18 cellular contexts compared by ENCODE assay signal in genomic region chr7:92747041-92747835, GRCh38.
DNase-seq lines count a peak whose midpoint lies in the region; ATAC-seq, FAIRE-seq and TF ChIP-seq lines count a peak whose summit lies in the region.
"Had no signal": no experiment of that assay in that cellular context is flagged by ENCODE, and none has a peak within 500 bp of the region (broad histone marks: within the 10 kb centered on the region; RNA-seq: fewer than 3 reads in every experiment).

No MANE protein-coding gene starts in this region.

- H2BK15ac ChIP-seq in H1 (ENCODE audit: low read length), result no peak overlapping the region

- no peak overlapping the region for H3K56ac ChIP-seq in H1 (replicated peaks; ENCODE audit: insufficient read length, low read depth, low read length)

- H3K4me1 Mint-ChIP-seq in natural killer cell, result peaks cover 37 to 38% of the 10 kb centered on the region in 2 donors
- H3K4me1 Mint-ChIP-seq in natural killer cell treated with Interleukin-12 subunit alpha and Interleukin-12 subunit beta and Interleukin-15 and Interleukin-18, amount 100 ng/mL, for 72 hours (ENCODE audit: low read depth in 2 of 2), result peaks cover 30 to 53% of the 10 kb centered on the region in 2 donors
- H3K4me1 Mint-ChIP-seq in stimulated activated effector memory CD8-positive, alpha-beta T cell treated with anti-CD3 and anti-CD28 coated beads, Interleukin-12 subunit alpha, Interleukin-12 subunit beta, amount 100 ng/mL, for 72 hours, result peaks cover 60% of the 10 kb centered on the region
- H3K4me1 Mint-ChIP-seq in CD4-positive, alpha-beta memory T cell, result peaks cover 16 to 31% (median 20%) of the 10 kb centered on the region in 4 donors

- TF ChIP-seq POLR2A in H1 (IDR thresholded peaks at IDR 0.05; ENCODE audit: control extremely low read depth in 1 of 2, low read depth in 2 of 2, low read length in 2 of 2), result no peak

- no TSS peak for BruUV-seq in PC-9 (replicated peaks; lab: Mats Ljungman, UMichigan)

- no peak overlapping the region for H4K91ac ChIP-seq in H1 (replicated peaks; ENCODE audit: insufficient read length, low read length)

- no peaks in the 10 kb centered on the region for H3K36me3 Mint-ChIP-seq in natural killer cell
- H3K36me3 Mint-ChIP-seq in natural killer cell treated with Interleukin-12 subunit alpha and Interleukin-12 subunit beta and Interleukin-15 and Interleukin-18, amount 100 ng/mL, for 72 hours, result peaks cover 35% of the 10 kb centered on the region
- peaks cover 72% of the 10 kb centered on the region for H3K36me3 Mint-ChIP-seq in stimulated activated effector memory CD8-positive, alpha-beta T cell treated with anti-CD3 and anti-CD28 coated beads, Interleukin-12 subunit alpha, Interleukin-12 subunit beta, amount 100 ng/mL, for 72 hours
- peaks cover 9 to 18% of the 10 kb centered on the region in 2 donors for H3K36me3 Mint-ChIP-seq in CD4-positive, alpha-beta memory T cell

- H2BK5ac ChIP-seq in H1 (ENCODE audit: low read depth, low read length), result no peak overlapping the region

- H3K4me2 ChIP-seq in PC-9 (0 out of 2 replicates have a peak overlapping the region, but pooled peaks have one; percentile 19), H1 (ENCODE audit: insufficient read depth in 1 of 2, low read depth in 2 of 2, low read length in 2 of 2) (no peak overlapping the region)

- H4K20me1 ChIP-seq in PC-9 (ENCODE audit: insufficient read depth) (no peaks in the 10 kb centered on the region), H1 (replicated peaks in 1 of 2; ENCODE audit: control insufficient read depth in 1 of 2, insufficient read depth in 2 of 2, low read length in 2 of 2) (no peaks in the 10 kb centered on the region)

- no peak for TF ChIP-seq EP300 in H1 (IDR thresholded peaks at IDR 0.05; ENCODE audit: borderline replicate concordance in 1 of 2, low read depth in 2 of 2, low read length in 2 of 2)

- H3K4me1 ChIP-seq in PC-9 (replicated peaks; ENCODE audit: insufficient read depth) (peaks cover 14% of the 10 kb centered on the region), H1 (replicated peaks in 1 of 4; ENCODE audit: control insufficient read depth in 3 of 4, insufficient read depth in 4 of 4, low read length in 3 of 4) (peaks cover 0 to 7% (median 3%) of the 10 kb centered on the region in 4 experiments; a peak in 5 of 7 replicates)
- H3K4me1 ChIP-seq in CD4-positive, alpha-beta memory T cell (ENCODE audit: insufficient read depth, low read length), result no peaks in the 10 kb centered on the region
- H3K4me1 ChIP-seq: prostate gland had no signal

- no peak overlapping the region for H2AFZ ChIP-seq in PC-9
- no peak overlapping the region for H2AFZ ChIP-seq in H1 (ENCODE audit: low read length)

- H3K9me2 ChIP-seq in PC-9 (ENCODE audit: insufficient read depth), result no peaks in the 10 kb centered on the region

- H3K9me3 ChIP-seq in PC-9 (ENCODE audit: insufficient read depth, low read depth) (peaks cover 13% of the 10 kb centered on the region; the same call in 1 of the 2 replicates), H1 (ENCODE audit: insufficient read depth in 2 of 2, low read depth in 1 of 2, low read length in 1 of 2) (no peaks in the 10 kb centered on the region)
- H3K9me3 ChIP-seq in CD4-positive, alpha-beta memory T cell (ENCODE audit: control insufficient read depth in 1 of 2, low read length in 2 of 2), result no peaks in the 10 kb centered on the region
- H3K9me3 ChIP-seq: prostate gland, SJCRH30 had no signal

- H3K79me2 ChIP-seq in PC-9 (ENCODE audit: low read depth) (peaks cover 28% of the 10 kb centered on the region), H1 (ENCODE audit: control insufficient read depth in 1 of 2, insufficient read depth in 2 of 2, low read length in 2 of 2) (no peaks in the 10 kb centered on the region)

- POLR2A ChIA-PET in PC-9 (lab: Charles Lee; ENCODE audit: unreplicated experiment), result interaction anchor here (0.6 kb wide), 1 partner anchor 22 kb away, joined by 4 read pairs; no protein-coding TSS in a partner anchor
- POLR2A ChIA-PET in H1 (lab: Charles Lee; ENCODE audit: partially characterized antibody), result no interaction called here
- POLR2A ChIA-PET in CD4-positive, alpha-beta memory T cell (lab: Charles Lee; ENCODE audit: partially characterized antibody), result no interaction called here

- no peaks in the 10 kb centered on the region for H3K23me2 ChIP-seq in H1 (ENCODE audit: low read depth, low read length)

- no peaks in the 10 kb centered on the region for H3K79me1 ChIP-seq in H1 (ENCODE audit: low read depth, low read length)

- H3K18ac ChIP-seq in H1 (ENCODE audit: extremely low read depth, low read length), result no peak overlapping the region

- no peak for ATAC-seq in natural killer cell
- ATAC-seq in natural killer cell treated with Interleukin-12 subunit alpha and Interleukin-12 subunit beta and Interleukin-15 and Interleukin-18, amount 100 ng/mL, for 72 hours, result no peak
- ATAC-seq in stimulated activated effector memory CD8-positive, alpha-beta T cell treated with anti-CD3 and anti-CD28 coated beads, Interleukin-12 subunit alpha, Interleukin-12 subunit beta, amount 100 ng/mL, for 72 hours, result no peak
- ATAC-seq in HG02840 (IDR thresholded peaks at IDR 0.05; ENCODE audit: low FRiP score, unreplicated experiment), result no peak
- ATAC-seq in HG03342 (IDR thresholded peaks at IDR 0.05; ENCODE audit: unreplicated experiment), result no peak

- H3K27ac Mint-ChIP-seq in natural killer cell, result peak overlapping the region; percentile 12 to 13
- H3K27ac Mint-ChIP-seq in natural killer cell treated with Interleukin-12 subunit alpha and Interleukin-12 subunit beta and Interleukin-15 and Interleukin-18, amount 100 ng/mL, for 72 hours, result peak overlapping the region in 1 of 2 donors; percentile 19
- peak overlapping the region; percentile 68 for H3K27ac Mint-ChIP-seq in stimulated activated effector memory CD8-positive, alpha-beta T cell treated with anti-CD3 and anti-CD28 coated beads, Interleukin-12 subunit alpha, Interleukin-12 subunit beta, amount 100 ng/mL, for 72 hours
- H3K27ac Mint-ChIP-seq in CD4-positive, alpha-beta memory T cell, result peak overlapping the region in 1 of 7 donors; percentile 68

- no peak for FAIRE-seq in H1 (lab: Jason Lieb, UNC)

- H2AK5ac ChIP-seq in H1 (ENCODE audit: low read depth, low read length), result no peak overlapping the region

- H2BK12ac ChIP-seq in H1 (ENCODE audit: low read depth, low read length), result peak overlapping the region; percentile 40; the same call in 1 of the 2 replicates

- no peak overlapping the region for H4K8ac ChIP-seq in H1 (ENCODE audit: extremely low read depth, insufficient read depth, low read length)

- H3K4me3 ChIP-seq in PC-9 (no peak overlapping the region), H1 (ENCODE audit: extremely low read depth in 1 of 4, insufficient read depth in 2 of 4, low read depth in 3 of 4, low read length in 4 of 4) (no peak overlapping the region)
- no peak overlapping the region for H3K4me3 ChIP-seq in CD4-positive, alpha-beta memory T cell (ENCODE audit: low read length in 2 of 2)
- H3K4me3 ChIP-seq: prostate gland, SJCRH30 had no signal

- H2BK120ac ChIP-seq in H1 (replicated peaks; ENCODE audit: low read depth, low read length), result no peak overlapping the region

- H3F3A ChIP-seq in PC-9 (ENCODE audit: insufficient read depth, low read depth), result peaks cover 5% of the 10 kb centered on the region

- TF ChIP-seq CTCF in natural killer cell (IDR thresholded peaks at IDR 0.05), result no peak
- TF ChIP-seq CTCF in PC-9 (conservative IDR thresholded peaks at IDR 0.05), result no peak
- TF ChIP-seq CTCF in H1 (IDR thresholded peaks at IDR 0.05; ENCODE audit: control extremely low read depth in 1 of 3, insufficient read depth in 1 of 3, low read depth in 1 of 3, low read length in 3 of 3), result no peak

- H3K27me3 ChIP-seq in PC-9 (ENCODE audit: insufficient read depth, low read depth) (no peaks in the 10 kb centered on the region), H1 (replicated peaks in 1 of 4; ENCODE audit: control insufficient read depth in 3 of 4, extremely low read depth in 1 of 4, insufficient read depth in 3 of 4, low read length in 3 of 4) (no peaks in the 10 kb centered on the region)
- H3K27me3 ChIP-seq in CD4-positive, alpha-beta memory T cell (ENCODE audit: insufficient read depth, low read length), result no peaks in the 10 kb centered on the region
- H3K27me3 ChIP-seq: SJCRH30 had no signal

- H3K9me3 Mint-ChIP-seq in natural killer cell, result no peaks in the 10 kb centered on the region
- peaks cover 8% of the 10 kb centered on the region for H3K9me3 Mint-ChIP-seq in natural killer cell treated with Interleukin-12 subunit alpha and Interleukin-12 subunit beta and Interleukin-15 and Interleukin-18, amount 100 ng/mL, for 72 hours
- peaks cover 7% of the 10 kb centered on the region for H3K9me3 Mint-ChIP-seq in stimulated activated effector memory CD8-positive, alpha-beta T cell treated with anti-CD3 and anti-CD28 coated beads, Interleukin-12 subunit alpha, Interleukin-12 subunit beta, amount 100 ng/mL, for 72 hours
- H3K9me3 Mint-ChIP-seq in CD4-positive, alpha-beta memory T cell, result peaks cover 0 to 2% (median 0%) of the 10 kb centered on the region in 8 donors
- H3K9me3 Mint-ChIP-seq: immature natural killer cell had no signal

- no peaks in the 10 kb centered on the region for H3K27me3 Mint-ChIP-seq in natural killer cell (ENCODE audit: low read depth in 2 of 2)
- no peaks in the 10 kb centered on the region for H3K27me3 Mint-ChIP-seq in natural killer cell treated with Interleukin-12 subunit alpha and Interleukin-12 subunit beta and Interleukin-15 and Interleukin-18, amount 100 ng/mL, for 72 hours
- H3K27me3 Mint-ChIP-seq in CD4-positive, alpha-beta memory T cell, result no peaks in the 10 kb centered on the region

- WGBS in H1 (ENCODE audit: extremely low coverage in 1 of 2, insufficient coverage in 1 of 2, insufficient read length in 1 of 2, insufficient replicate concordance in 2 of 2, low coverage in 1 of 2, low lambda C conversion rate in 2 of 2, missing lambda C conversion rate in 1 of 2), 2 experiments, result 86% methylated on average over 3 of the region's 3 CpGs; no CpG with 5 or more reads in 1 of the 2 experiments

- intact Hi-C loops in natural killer cell (cut with micrococcal nuclease), result no loop called here
- intact Hi-C loops in PC-9 (cut with micrococcal nuclease; ENCODE audit: unreplicated experiment), result no loop called here
- intact Hi-C loops in CD4-positive, alpha-beta memory T cell (cut with micrococcal nuclease), result no loop called here

- 0 out of 2 replicates have a peak overlapping the region, but pooled peaks have one; percentile 8 for H3K27ac ChIP-seq in PC-9
- H3K27ac ChIP-seq in H1 (ENCODE audit: low read depth, low read length), result no peak overlapping the region
- H3K27ac ChIP-seq in CD4-positive, alpha-beta memory T cell (ENCODE audit: low read depth, low read length), result no peak overlapping the region
- H3K27ac ChIP-seq: prostate gland, SJCRH30 had no signal

- no peak overlapping the region for H3K23ac ChIP-seq in H1 (ENCODE audit: insufficient read length)

- H3K14ac ChIP-seq in H1 (ENCODE audit: insufficient read length), result no peak overlapping the region

- H3K36me3 ChIP-seq in PC-9 (ENCODE audit: low read depth) (no peaks in the 10 kb centered on the region), H1 (ENCODE audit: control insufficient read depth in 2 of 4, insufficient read depth in 4 of 4, low read length in 3 of 4) (no peaks in the 10 kb centered on the region)
- H3K36me3 ChIP-seq in CD4-positive, alpha-beta memory T cell (ENCODE audit: insufficient read depth, low read length), result no peaks in the 10 kb centered on the region
- H3K36me3 ChIP-seq: prostate gland had no signal

- no peak overlapping the region for H3K9ac ChIP-seq in H1 (replicated peaks in 1 of 4; ENCODE audit: extremely low read depth in 1 of 4, low read depth in 3 of 4, low read length in 3 of 4)

- H4K5ac ChIP-seq in H1 (ENCODE audit: insufficient read length, low read depth, low read length), result no peak overlapping the region

- no peak for DNase-seq in natural killer cell
- DNase-seq in natural killer cell treated with Interleukin-12 subunit alpha and Interleukin-12 subunit beta and Interleukin-15 and Interleukin-18, amount 100 ng/mL, for 72 hours (ENCODE audit: low spot score), result no peak
- DNase-seq in PC-9, result no peak
- DNase-seq in H1 (ENCODE audit: low read depth in 1 of 2, low spot score in 2 of 2), result no peak
- no peak for DNase-seq in stimulated activated effector memory CD8-positive, alpha-beta T cell treated with anti-CD3 and anti-CD28 coated beads, Interleukin-12 subunit alpha, Interleukin-12 subunit beta, amount 100 ng/mL, for 72 hours (ENCODE audit: low spot score in 2 of 2)
- DNase-seq in CD4-positive, alpha-beta memory T cell, result no peak
- DNase-seq: activated CD8-positive, alpha-beta memory T cell treated with anti-CD3 and anti-CD28 coated beads, Interleukin-2, amount 50 U/mL, for 4 hours; AML-193; amygdala; DMS79; foreskin melanocyte; immature natural killer cell; NCI-H774; SJCRH30; stimulated activated CD4-positive, alpha-beta T cell treated with anti-CD3 and anti-CD28 coated beads, Interleukin-1b, Interleukin-23, amount 100 ng/mL, for 48 hours had no signal

- no peak overlapping the region for H3K4me3 Mint-ChIP-seq in natural killer cell
- no peak overlapping the region for H3K4me3 Mint-ChIP-seq in natural killer cell treated with Interleukin-12 subunit alpha and Interleukin-12 subunit beta and Interleukin-15 and Interleukin-18, amount 100 ng/mL, for 72 hours
- H3K4me3 Mint-ChIP-seq in stimulated activated effector memory CD8-positive, alpha-beta T cell treated with anti-CD3 and anti-CD28 coated beads, Interleukin-12 subunit alpha, Interleukin-12 subunit beta, amount 100 ng/mL, for 72 hours, result no peak overlapping the region
- no peak overlapping the region for H3K4me3 Mint-ChIP-seq in CD4-positive, alpha-beta memory T cell
- H3K4me3 Mint-ChIP-seq: immature natural killer cell had no signal

- H3K4ac ChIP-seq in H1 (replicated peaks; ENCODE audit: insufficient read length, low read depth, low read length), result no peak overlapping the region

- no peak for TF ChIP-seq RAD21 in H1 (IDR thresholded peaks at IDR 0.05 in 1 of 2, conservative IDR thresholded peaks at IDR 0.05 in 1 of 2; ENCODE audit: low read depth in 2 of 2, low read length in 2 of 2)

- CTCF ChIA-PET in PC-9 (lab: Charles Lee), result no interaction called here
- CTCF ChIA-PET in H1 (lab: Charles Lee; ENCODE audit: partially characterized antibody), result no interaction called here
- CTCF ChIA-PET in CD4-positive, alpha-beta memory T cell (lab: Charles Lee; ENCODE audit: partially characterized antibody), result no interaction called here

- no peak overlapping the region for H2BK20ac ChIP-seq in H1 (ENCODE audit: low read length)
